In the genomic region with DNA sequence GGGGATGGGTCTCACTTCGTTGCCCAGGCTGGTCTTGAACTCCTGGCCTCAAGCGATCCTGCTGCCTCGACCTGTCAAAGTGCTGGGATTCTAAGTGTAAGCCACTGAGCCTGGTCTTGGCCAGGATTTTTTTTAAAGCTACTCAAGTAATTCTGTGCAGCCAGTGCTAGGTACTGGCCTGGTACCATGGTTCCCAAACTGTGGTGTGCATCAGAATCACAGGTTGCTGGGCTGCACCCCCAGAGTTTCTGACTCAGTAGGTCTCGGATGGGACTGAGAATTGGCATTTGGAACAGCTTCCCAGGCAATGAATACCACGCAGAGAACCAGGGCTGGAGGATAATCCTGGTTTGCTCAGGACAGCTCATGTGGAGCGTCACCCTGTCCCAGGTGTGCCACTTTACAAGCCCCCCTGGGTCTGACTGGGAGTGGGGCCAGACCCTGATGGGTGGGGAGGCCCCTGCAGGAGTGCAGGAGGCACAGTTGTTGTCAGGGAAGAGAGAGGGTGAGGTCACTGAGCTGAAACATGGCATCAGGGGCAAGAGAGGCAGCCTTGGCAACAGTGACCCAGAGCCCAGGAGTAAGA, we compare ENCODE assay signal across 10 cellular contexts. TPM values are rescaled to one million over a fixed set of nuclear protein-coding genes. Genes with fewer than 3 reads are reported as not detected.
DNase-seq lines count a peak whose midpoint lies in the region; ATAC-seq, FAIRE-seq and TF ChIP-seq lines count a peak whose summit lies in the region.
"Had no signal": no experiment of that assay in that cellular context is flagged by ENCODE, and none has a peak within 500 bp of the region (broad histone marks: within the 10 kb centered on the region; RNA-seq: fewer than 3 reads in every experiment).

No MANE protein-coding gene starts in this region.

- no peak for DNase-seq in HepG2 (ENCODE audit: low spot score)
- no peak for DNase-seq in right lobe of liver
- DNase-seq in globus pallidus (ENCODE audit: low spot score) = no peak
- DNase-seq in kidney glomerular epithelial cell (lab: John Stamatoyannopoulos, UW) = no peak
- no peak for DNase-seq in NCI-H748 treated with DMSO at 0.1 percent for 48 hours (lab: John Stamatoyannopoulos, UW)
- no peak for DNase-seq in NCI-H524 treated with DMSO at 0.1 percent for 48 hours (lab: John Stamatoyannopoulos, UW)
- DNase-seq: DMS79 had no signal

- CTCF ChIA-PET in HepG2 (lab: Yijun Ruan, JAX; ENCODE audit: low intra/inter-chr PET ratio, low total read pairs) = no interaction called here

- no peak for FAIRE-seq in HepG2 (lab: Jason Lieb, UNC)
- FAIRE-seq: TTC549 had no signal

- TF ChIP-seq POLR2A in HepG2 (IDR thresholded peaks at IDR 0.05; ENCODE audit: insufficient read depth in 1 of 2, low read depth in 2 of 2, low read length in 2 of 2) (no peak), right lobe of liver (IDR thresholded peaks at IDR 0.05) (no peak)

- H3K4me3 ChIP-seq in HepG2 (replicated peaks in 1 of 3; ENCODE audit: insufficient read depth in 1 of 3, low read depth in 2 of 3, low read length in 3 of 3) (peak overlapping the region; percentile 71 to 90 (median 81)), right lobe of liver (no peak overlapping the region), muscle layer of colon (ENCODE audit: low read depth in 1 of 2, low read length in 2 of 2) (peak overlapping the region in 1 of 2 donors; percentile 64)

- H3K9me3 ChIP-seq in HepG2 (ENCODE audit: low read length) = no peaks in the 10 kb centered on the region
- H3K9me3 ChIP-seq in right lobe of liver = no peaks in the 10 kb centered on the region
- H3K9me3 ChIP-seq in muscle layer of colon (ENCODE audit: low read length) = no peaks in the 10 kb centered on the region

- peak; percentile 6 for ATAC-seq in HepG2
- ATAC-seq in right lobe of liver = no peak

- no peak for TF ChIP-seq CTCF in HepG2 (CRISPR knock-in tag; IDR thresholded peaks at IDR 0.05)
- TF ChIP-seq CTCF in right lobe of liver (IDR thresholded peaks at IDR 0.05) = no peak

- intact Hi-C loops in HepG2 (cut with micrococcal nuclease; ENCODE audit: unreplicated experiment) = no loop called here
- intact Hi-C loops in right lobe of liver (cut with DNase I) = loop anchor here (10.0 kb wide), 2 partner anchors 134 to 254 kb away; no protein-coding TSS in a partner anchor

- H3K36me3 ChIP-seq in HepG2 (replicated peaks in 1 of 2; ENCODE audit: control insufficient read depth in 1 of 2, insufficient read depth in 2 of 2, low read length in 2 of 2) (no peaks in the 10 kb centered on the region), right lobe of liver (no peaks in the 10 kb centered on the region), muscle layer of colon (ENCODE audit: insufficient read depth, low read length) (no peaks in the 10 kb centered on the region)

- H3K79me2 ChIP-seq in HepG2 (ENCODE audit: insufficient read depth, low read length) = peaks cover 14% of the 10 kb centered on the region

- H3K4me2 ChIP-seq in HepG2 (ENCODE audit: low read depth, low read length) = peak overlapping the region; percentile 88

- no peak overlapping the region for H2AFZ ChIP-seq in HepG2 (ENCODE audit: low read length)

- POLR2A ChIA-PET in HepG2 (lab: Yijun Ruan, JAX) = interaction anchor here (0.6 to 9.4 kb wide), 20 partner anchors 8 to 775 kb away, joined by 3 to 177 read pairs (median 6); partner anchors contain the start of genes AKAP1, CUEDC1, DYNLL2 and MRPS23

- no peaks in the 10 kb centered on the region for H4K20me1 ChIP-seq in HepG2 (ENCODE audit: insufficient read depth, low read length)

- H3K9ac ChIP-seq in HepG2 (ENCODE audit: insufficient read depth, low read depth, low read length) (peak overlapping the region; percentile 77), muscle layer of colon (ENCODE audit: low read length) (peak overlapping the region; percentile 37)

- no peak for TF ChIP-seq RAD21 in HepG2 (CRISPR knock-in tag; IDR thresholded peaks at IDR 0.05)

- BruUV-seq in HepG2 (replicated peaks; lab: Mats Ljungman, UMichigan) = no TSS peak

- in situ Hi-C loops in HepG2 (cut with HindIII; ENCODE audit: extremely low pct_ligation_motif_present, low pct_unique_long_range_greater_than_20kb) = loop anchor here (5.0 kb wide), 1 partner anchor 137 kb away; no protein-coding TSS in a partner anchor

- whole genome bisulfite sequencing in HepG2 (ENCODE audit: low lambda C conversion rate) = 6% methylated on average over 4 of the region's 6 CpGs
- WGBS in right lobe of liver (ENCODE audit: insufficient coverage, low coverage, low lambda C conversion rate, missing lambda C conversion rate) = 47% methylated on average over 2 of the region's 6 CpGs
- 70 to 80% (median 72%) methylated on average over 6 of the region's 6 CpGs for WGBS in adipose tissue, 3 donors

- peaks cover 75% of the 10 kb centered on the region for H3K4me1 ChIP-seq in HepG2 (ENCODE audit: insufficient read depth, low read length)
- peaks cover 0 to 8% (median 0%) of the 10 kb centered on the region in 4 donors for H3K4me1 ChIP-seq in right lobe of liver
- peaks cover 57% of the 10 kb centered on the region for H3K4me1 ChIP-seq in muscle layer of colon (ENCODE audit: insufficient read depth, low read length)

- no peak for TF ChIP-seq EP300 in HepG2 (IDR thresholded peaks at IDR 0.05; ENCODE audit: low read depth in 2 of 2, low read length in 2 of 2)
- TF ChIP-seq EP300 in HepG2 (CRISPR knock-in tag; IDR thresholded peaks at IDR 0.05; ENCODE audit: borderline replicate concordance) = no peak

- H3K27me3 ChIP-seq in HepG2 (ENCODE audit: control insufficient read depth in 1 of 2, insufficient read depth in 2 of 2, low read length in 2 of 2) (no peaks in the 10 kb centered on the region; a peak in 1 of 5 replicates), right lobe of liver (peaks cover 0 to 6% of the 10 kb centered on the region in 2 donors), muscle layer of colon (ENCODE audit: control insufficient read depth in 1 of 2, insufficient read depth in 2 of 2, low read length in 2 of 2) (no peaks in the 10 kb centered on the region)

- H3K27ac ChIP-seq in HepG2 (ENCODE audit: extremely low read length, insufficient read depth, low read length) = peak overlapping the region; percentile 77
- no peak overlapping the region for H3K27ac ChIP-seq in right lobe of liver
- H3K27ac ChIP-seq in adipose tissue (ENCODE audit: low read depth, low read length) = peak overlapping the region; percentile 47
- peak overlapping the region; percentile 97 for H3K27ac ChIP-seq in muscle layer of colon (ENCODE audit: low read depth, low read length)

TF ChIP-seq in HepG2, 621 proteins besides CTCF, POLR2A, EP300 and RAD21 (continues in another document):
- TF ChIP-seq CHD4 (IDR thresholded peaks at IDR 0.05; ENCODE audit: borderline replicate concordance, low read length) (0 out of 2 replicates have a peak, but pooled peaks have one; percentile 32), ATF7-NPFF (CRISPR knock-in tag; IDR thresholded peaks at IDR 0.05; ENCODE audit: low read depth) (0 out of 2 replicates have a peak, but pooled peaks have one; percentile 18)

RNA-seq across cellular contexts. Expression of gene MRPS23, which starts 10.7 kb away (rescaled TPM):
- total RNA-seq in HepG2 (2016; rRNA removed; fragmentation: Illumina TruSeq; extraction: Trizol) (181 and 283 TPM in 2 replicates), right lobe of liver (10 to 100 TPM; 13.0 to 23.0 (median 15.2) TPM)
- 33.9 and 36.7 TPM in 2 replicates for total RNA-seq in HepG2 (2016; cell fraction: cytosol; rRNA removed; fragmentation: Illumina TruSeq; extraction: Trizol; ENCODE audit: low read depth)
- 189 and 325 TPM in 2 replicates for total RNA-seq in HepG2 (2016; cell fraction: insoluble cytoplasmic fraction; rRNA removed; fragmentation: Illumina TruSeq; extraction: Trizol)
- 47.2 and 48.2 TPM in 2 replicates for total RNA-seq in HepG2 (2016; cell fraction: membrane; rRNA removed; fragmentation: Illumina TruSeq; extraction: Trizol)
- total RNA-seq in HepG2 (2016; cell fraction: nucleus; rRNA removed; fragmentation: Illumina TruSeq; extraction: Trizol) = 63.9 and 73.7 TPM in 2 replicates
- polyA plus RNA-seq in HepG2 (2011; rRNA removed) (61.6 and 63.2 TPM in 2 replicates), adipose tissue (10 to 100 TPM; 20.9 to 36.6 (median 25.7) TPM)
- 68.3 and 71.0 TPM in 2 replicates for polyA plus RNA-seq in HepG2 (2011; cell fraction: cytosol; rRNA removed)
- 11.6 and 14.2 TPM in 2 replicates for polyA plus RNA-seq in HepG2 (2011; cell fraction: nucleus; rRNA removed)
- polyA plus RNA-seq in HepG2 (2012) = 78.3 and 78.8 TPM in 2 replicates
- polyA plus RNA-seq in HepG2 (2016; cell fraction: cytosol; fragmentation: Illumina TruSeq; extraction: Trizol; ENCODE audit: low read depth) = 26.6 and 30.8 TPM in 2 replicates
- polyA plus RNA-seq in HepG2 (2016; cell fraction: insoluble cytoplasmic fraction; fragmentation: Illumina TruSeq; extraction: Trizol; ENCODE audit: low read depth) = 249 and 259 TPM in 2 replicates
- polyA plus RNA-seq in HepG2 (2016; cell fraction: membrane; fragmentation: Illumina TruSeq; extraction: Trizol; ENCODE audit: low read depth) = 32.0 and 32.5 TPM in 2 replicates
- 75.9 and 84.0 TPM in 2 replicates for polyA plus RNA-seq in HepG2 (2016; cell fraction: nucleus; fragmentation: Illumina TruSeq; extraction: Trizol; ENCODE audit: insufficient read depth, low read depth)
- polyA minus RNA-seq in HepG2 (2011; rRNA and poly(A)+ RNA removed; ENCODE audit: low replicate concordance) = 47.3 and 53.2 TPM in 2 replicates
- 28.0 and 33.9 TPM in 2 replicates for polyA minus RNA-seq in HepG2 (2011; cell fraction: cytosol; rRNA and poly(A)+ RNA removed)
- polyA minus RNA-seq in HepG2 (2011; cell fraction: nucleus; rRNA and poly(A)+ RNA removed) = 17.3 and 18.9 TPM in 2 replicates

Comparison
In these comparisons a context has a peak if more than half of its experiments do, and no peak if none do; other contexts are left out.
1. H3K27ac ChIP-seq: peak in HepG2 (single experiment), adipose tissue (single experiment) and muscle layer of colon (single experiment); none in right lobe of liver (0 of 3).
2. H3K4me3 ChIP-seq: peak in HepG2 (3 of 3); none in right lobe of liver (0 of 3).